ENCODE assay signal across 19 cellular contexts in genomic region chr16:22267764-22268163, GRCh38. TPM values are rescaled to one million over a fixed set of nuclear protein-coding genes. Genes with fewer than 3 reads are reported as not detected.
DNase-seq lines count a peak whose midpoint lies in the region; ATAC-seq and TF ChIP-seq lines count a peak whose summit lies in the region.
"Had no signal": no experiment of that assay in that cellular context is flagged by ENCODE, and none has a peak within 500 bp of the region (broad histone marks: within the 10 kb centered on the region; RNA-seq: fewer than 3 reads in every experiment).

No MANE protein-coding gene starts in this region.

- CTCF ChIA-PET in T-cell (lab: Charles Lee), result no interaction called here

- H3K4ac ChIP-seq in H9 (ENCODE audit: low read depth, low read length), result no peak overlapping the region

- no peak for ATAC-seq in aorta (ENCODE audit: low FRiP score)
- ATAC-seq in T-cell (replicated peaks in 1 of 4), result no peak
- ATAC-seq: PC-3 had no signal

- no peak overlapping the region for H3K18ac ChIP-seq in H9 (ENCODE audit: insufficient read length, low read depth, low read length)

- WGBS in H9 (ENCODE audit: extremely low coverage, insufficient read length, low lambda C conversion rate), result no CpG with 5 or more reads among the region's 8 CpGs
- WGBS in aorta, 2 donors, result 88 to 89% methylated on average over 8 of the region's 8 CpGs

- no peak overlapping the region for H3K23ac ChIP-seq in H9 (ENCODE audit: insufficient read length, low read depth, low read length)

- H3T11ph ChIP-seq in H9 (ENCODE audit: low read length), result no peak overlapping the region

- no peak overlapping the region for H3K56ac ChIP-seq in H9 (ENCODE audit: insufficient read length, low read depth, low read length)

- H4K91ac ChIP-seq in H9 (ENCODE audit: insufficient read length, low read depth, low read length), result no peak overlapping the region

- no peak overlapping the region for H2BK12ac ChIP-seq in H9 (ENCODE audit: insufficient read length, low read depth, low read length)

- H3K36me3 Mint-ChIP-seq in H9 (ENCODE audit: insufficient read depth in 1 of 3, low read depth in 3 of 3) (peaks cover 11 to 35% (median 28%) of the 10 kb centered on the region in 3 experiments; a peak in 6 of 7 replicates), T-cell (peaks cover 35% of the 10 kb centered on the region), neural progenitor cell (no peaks in the 10 kb centered on the region)

- H3K79me2 ChIP-seq in H9 (ENCODE audit: insufficient read depth, low read length) (no peaks in the 10 kb centered on the region), neural progenitor cell (ENCODE audit: low read depth) (no peaks in the 10 kb centered on the region)

- no peaks in the 10 kb centered on the region for H3K27me3 ChIP-seq in H9 (ENCODE audit: insufficient read depth, low read length)
- no peaks in the 10 kb centered on the region for H3K27me3 ChIP-seq in aorta (ENCODE audit: control insufficient read depth in 1 of 2, insufficient read depth in 2 of 2, low read length in 1 of 2)
- H3K27me3 ChIP-seq in neural progenitor cell, result no peaks in the 10 kb centered on the region

- H3K27ac ChIP-seq in H9 (ENCODE audit: insufficient read length, low read depth, low read length), result no peak overlapping the region
- no peak overlapping the region for H3K27ac ChIP-seq in aorta (ENCODE audit: low read depth in 1 of 2, low read length in 2 of 2)
- no peak overlapping the region for H3K27ac ChIP-seq in neural progenitor cell
- H3K27ac ChIP-seq: RWPE1 had no signal

- no peaks in the 10 kb centered on the region for H3F3A ChIP-seq in neural progenitor cell (ENCODE audit: low read depth)

- peaks cover 3 to 4% of the 10 kb centered on the region in 2 donors for H3K36me3 ChIP-seq in aorta (ENCODE audit: control insufficient read depth in 1 of 2, insufficient read depth in 2 of 2, low read length in 1 of 2)
- H3K36me3 ChIP-seq in neural progenitor cell, result no peaks in the 10 kb centered on the region

- no peaks in the 10 kb centered on the region for H3K79me1 ChIP-seq in H9 (ENCODE audit: insufficient read depth, low read depth, low read length, poor library complexity, severe bottlenecking)

- no peak overlapping the region for H4K5ac ChIP-seq in H9 (ENCODE audit: insufficient read length, low read depth, low read length)

- no peaks in the 10 kb centered on the region for H3K4me1 Mint-ChIP-seq in H9
- H3K4me1 Mint-ChIP-seq in T-cell, result peaks cover 11 to 23% (median 19%) of the 10 kb centered on the region in 3 donors
- peaks cover 8% of the 10 kb centered on the region for H3K4me1 Mint-ChIP-seq in neural progenitor cell
- H3K4me1 Mint-ChIP-seq: B cell had no signal

- H3K4me3 ChIP-seq in aorta (ENCODE audit: low read length in 2 of 2) (no peak overlapping the region), neural progenitor cell (no peak overlapping the region)
- H3K4me3 ChIP-seq: HAP-1 had no signal

- TF ChIP-seq CTCF in H9 (conservative IDR thresholded peaks at IDR 0.05) (no peak), neural progenitor cell (IDR thresholded peaks at IDR 0.05) (no peak)

- no peak overlapping the region for H2BK120ac ChIP-seq in H9 (ENCODE audit: low read depth, low read length, poor library complexity, severe bottlenecking)

- H2AK5ac ChIP-seq in H9 (ENCODE audit: insufficient read length, low read length), result no peak overlapping the region

- no peak overlapping the region for H2BK5ac ChIP-seq in H9 (ENCODE audit: insufficient read length, low read length)

- H2AFZ ChIP-seq in H9 (ENCODE audit: low read length), result no peak overlapping the region
- no peak overlapping the region for H2AFZ ChIP-seq in neural progenitor cell (replicated peaks)

- no peak overlapping the region for H2BK20ac ChIP-seq in H9 (ENCODE audit: low read depth, low read length, poor library complexity, severe bottlenecking)

- H3K9ac ChIP-seq in H9 (ENCODE audit: extremely low read depth, insufficient read length, low read length) (no peak overlapping the region), neural progenitor cell (no peak overlapping the region)

- H3K4me2 ChIP-seq in H9 (ENCODE audit: insufficient read depth, insufficient read length, low read length) (no peak overlapping the region), neural progenitor cell (no peak overlapping the region)

- H3K9me3 ChIP-seq in H9 (ENCODE audit: control insufficient read depth, low read depth, low read length) (no peaks in the 10 kb centered on the region), aorta (ENCODE audit: control insufficient read depth, low read length) (no peaks in the 10 kb centered on the region), neural progenitor cell (ENCODE audit: low read depth) (no peaks in the 10 kb centered on the region)
- H3K9me3 ChIP-seq: HAP-1 had no signal

- no peaks in the 10 kb centered on the region for H3K23me2 ChIP-seq in H9 (ENCODE audit: insufficient read length, low read depth, low read length, poor library complexity, severe bottlenecking)

- H4K20me1 ChIP-seq in H9 (ENCODE audit: control insufficient read depth, insufficient read depth, insufficient read length) (no peaks in the 10 kb centered on the region), neural progenitor cell (ENCODE audit: low read depth) (no peaks in the 10 kb centered on the region)

- H3K14ac ChIP-seq in H9 (ENCODE audit: insufficient read depth, low read length), result no peak overlapping the region

- H3K4me1 ChIP-seq in H9 (ENCODE audit: insufficient read depth, low read length) (no peaks in the 10 kb centered on the region), aorta (ENCODE audit: control insufficient read depth in 1 of 2, insufficient read depth in 2 of 2, low read length in 2 of 2) (no peaks in the 10 kb centered on the region), neural progenitor cell (peaks cover 5% of the 10 kb centered on the region)
- H3K4me1 ChIP-seq: HAP-1 had no signal

- intact Hi-C loops in aorta (cut with DNase I), result no loop called here

- no peak overlapping the region for H4K8ac ChIP-seq in H9 (replicated peaks; ENCODE audit: insufficient read length, low read depth, low read length)

- H3K4me3 Mint-ChIP-seq in H9 (no peak overlapping the region), T-cell (no peak overlapping the region), neural progenitor cell (no peak overlapping the region)
- H3K4me3 Mint-ChIP-seq: B cell; CD4-positive, alpha-beta T cell; IgD-negative memory B cell had no signal

- no peaks in the 10 kb centered on the region for H3K27me3 Mint-ChIP-seq in H9 (ENCODE audit: low read depth)
- H3K27me3 Mint-ChIP-seq in T-cell, result no peaks in the 10 kb centered on the region
- no peaks in the 10 kb centered on the region for H3K27me3 Mint-ChIP-seq in neural progenitor cell (ENCODE audit: insufficient read depth, low read depth)
- H3K27me3 Mint-ChIP-seq: B cell; CD4-positive, alpha-beta T cell; IgD-negative memory B cell had no signal

- H3K9me3 Mint-ChIP-seq in H9 (no peaks in the 10 kb centered on the region), T-cell (no peaks in the 10 kb centered on the region), neural progenitor cell (no peaks in the 10 kb centered on the region)
- H3K9me3 Mint-ChIP-seq: CD4-positive, alpha-beta T cell; IgD-negative memory B cell had no signal

- peak overlapping the region in 2 of 3 experiments; percentile 23 to 38; a peak in 2 of 7 replicates for H3K27ac Mint-ChIP-seq in H9
- no peak overlapping the region for H3K27ac Mint-ChIP-seq in T-cell
- H3K27ac Mint-ChIP-seq in neural progenitor cell, result no peak overlapping the region
- H3K27ac Mint-ChIP-seq: B cell; CD4-positive, alpha-beta T cell had no signal

- DNase-seq in DMS 273 (lab: John Stamatoyannopoulos, UW; ENCODE audit: unreplicated experiment) (peak; percentile 81), H9 (no peak), NCI-H524 treated with DMSO at 0.1 percent for 48 hours (lab: John Stamatoyannopoulos, UW) (peak; percentile 85), myocyte (ENCODE audit: low read depth) (peak; percentile 22), aorta (no peak), T-cell (no peak), neural progenitor cell (ENCODE audit: low spot score) (no peak)
- DNase-seq: CD4-positive, alpha-beta T cell; DMS79; Kasumi-1; NCI-H1105; NCI-H1930; NCI-H2227 treated with DMSO at 0.1 percent for 48 hours; NCI-H526 treated with DMSO at 0.1 percent for 48 hours; PC-3 had no signal

- no peak overlapping the region for H2BK15ac ChIP-seq in H9 (ENCODE audit: low read depth, low read length)

- POLR2A ChIA-PET in T-cell (lab: Charles Lee), result no interaction called here

RNA-seq across cellular contexts. Expression of gene POLR3E, which starts 29.4 kb away (rescaled TPM):
- total RNA-seq in H9 (2021) (101 and 103 TPM in 2 replicates), myocyte (47.2 and 51.4 TPM in 2 replicates), aorta (10 to 100 TPM; 35.8 to 36.7 TPM), T-cell (100 to 1,000 TPM in 2 of 5 donors, 10 to 100 TPM in 3; 79.3 to 174 (median 99.7) TPM), neural progenitor cell (ENCODE audit: low replicate concordance) (55.1 and 91.3 TPM in 2 replicates)
- 34.6 TPM for polyA plus RNA-seq in myocyte (2012)
- polyA plus RNA-seq in aorta, result 10 to 100 TPM; 13.1 to 25.3 TPM

Comparison
In these comparisons a context has a peak if more than half of its experiments do, and no peak if none do; other contexts are left out.
1. DNase-seq: peak in DMS 273 (single experiment), NCI-H524 treated with DMSO at 0.1 percent for 48 hours (single experiment) and myocyte (single experiment); none in H9 (single experiment), aorta (0 of 2), T-cell (0 of 34) and neural progenitor cell (single experiment).
2. H3K27ac Mint-ChIP-seq: peak in H9 (2 of 3); none in T-cell (0 of 2) and neural progenitor cell (single experiment).